20 cellular contexts compared by ENCODE assay signal in genomic region chr14:66979083-66979974, GRCh38.
A peak's percentile ranks its signal among the peaks of the same experiment; 100 is the strongest.
DNase-seq lines count a peak whose midpoint lies in the region; ATAC-seq, FAIRE-seq and TF ChIP-seq lines count a peak whose summit lies in the region.
"Had no signal": no experiment of that assay in that cellular context is flagged by ENCODE, and none has a peak within 500 bp of the region (broad histone marks: within the 10 kb centered on the region; RNA-seq: fewer than 3 reads in every experiment).

No MANE protein-coding gene starts in this region.

- H3K18ac ChIP-seq in trophoblast cell (ENCODE audit: low read length) = no peak overlapping the region

- H2AK5ac ChIP-seq in trophoblast cell (ENCODE audit: low read length) = no peak overlapping the region

- H2BK5ac ChIP-seq in trophoblast cell (ENCODE audit: low read depth, low read length, poor library complexity) = no peak overlapping the region

- no peaks in the 10 kb centered on the region for H3K9me3 ChIP-seq in heart right ventricle
- no peaks in the 10 kb centered on the region for H3K9me3 ChIP-seq in trophoblast cell (ENCODE audit: insufficient read depth, low read depth, low read length)
- H3K9me3 ChIP-seq: adrenal gland, vagina had no signal

- H3K79me1 ChIP-seq in trophoblast cell (ENCODE audit: low read length) = no peaks in the 10 kb centered on the region

- no peaks in the 10 kb centered on the region for H3K4me1 ChIP-seq in heart right ventricle
- no peaks in the 10 kb centered on the region for H3K4me1 ChIP-seq in trophoblast cell (ENCODE audit: control insufficient read depth in 1 of 2, insufficient read depth in 2 of 2, low read length in 2 of 2)
- H3K4me1 ChIP-seq: adrenal gland, vagina had no signal

- peak; percentile 44 for ATAC-seq in HG03039 (IDR thresholded peaks at IDR 0.05; ENCODE audit: unreplicated experiment)
- ATAC-seq in heart right ventricle = no peak
- ATAC-seq: foreskin keratinocyte, K562, WTC11 had no signal

- H3K27me3 ChIP-seq in heart right ventricle (no peaks in the 10 kb centered on the region), trophoblast cell (ENCODE audit: insufficient read depth, low read length) (no peaks in the 10 kb centered on the region)
- H3K27me3 ChIP-seq: adrenal gland, foreskin keratinocyte, vagina had no signal

- H2BK12ac ChIP-seq in trophoblast cell (ENCODE audit: low read length) = no peak overlapping the region

- H3K79me2 ChIP-seq in trophoblast cell (ENCODE audit: control insufficient read depth, insufficient read depth, low read length, poor library complexity) = no peaks in the 10 kb centered on the region

- intact Hi-C loops in heart right ventricle (cut with DNase I) = no loop called here

- H2BK120ac ChIP-seq in trophoblast cell (ENCODE audit: insufficient read depth, low read length, poor library complexity) = no peak overlapping the region

- H3K4me3 ChIP-seq in AG10803 (ENCODE audit: low read length) = no peak overlapping the region
- no peak overlapping the region for H3K4me3 ChIP-seq in fibroblast of villous mesenchyme (ENCODE audit: low read depth, low read length)
- H3K4me3 ChIP-seq in heart right ventricle = no peak overlapping the region
- H3K4me3 ChIP-seq in trophoblast cell (ENCODE audit: low read depth, low read length) = no peak overlapping the region
- H3K4me3 ChIP-seq: adrenal gland, K562, vagina had no signal

- no peak overlapping the region for H2AFZ ChIP-seq in trophoblast cell (ENCODE audit: insufficient read depth, low read length, poor library complexity)

- H4K12ac ChIP-seq in trophoblast cell (ENCODE audit: low read depth, low read length) = no peak overlapping the region

- no peak overlapping the region for H3K4ac ChIP-seq in trophoblast cell (ENCODE audit: low read depth, low read length)

- H4K91ac ChIP-seq in trophoblast cell (ENCODE audit: low read depth, low read length) = no peak overlapping the region

- FAIRE-seq in GM18507 (lab: Jason Lieb, UNC) = peak; percentile 41
- FAIRE-seq: H54, K562 had no signal

- TF ChIP-seq CTCF in AG10803 (conservative IDR thresholded peaks at IDR 0.05; ENCODE audit: low read length) (no peak), fibroblast of villous mesenchyme (IDR thresholded peaks at IDR 0.05; ENCODE audit: insufficient read depth, low read depth, low read length) (no peak), heart right ventricle (IDR thresholded peaks at IDR 0.05) (no peak)

- no peak overlapping the region for H3K23ac ChIP-seq in trophoblast cell (ENCODE audit: low read length)

- no peak overlapping the region for H3K14ac ChIP-seq in trophoblast cell (ENCODE audit: low read length)

- DNase-seq in AG10803 (ENCODE audit: low read depth) = peak; percentile 8
- no peak for DNase-seq in GM18507 (ENCODE audit: extremely low spot score, insufficient read length, low read depth)
- DNase-seq in fibroblast of villous mesenchyme (ENCODE audit: low read depth) = peak; percentile 37
- DNase-seq in heart right ventricle = no peak
- no peak for DNase-seq in hypothalamus (lab: John Stamatoyannopoulos, UW)
- DNase-seq in activated CD4-positive, alpha-beta T cell treated with anti-CD3 and anti-CD28 coated beads for 48 hours = no peak
- DNase-seq in trophoblast cell = no peak
- DNase-seq: activated naive CD4-positive, alpha-beta T cell; adrenal gland; foreskin keratinocyte; mesendoderm; NCI-H2081 treated with DMSO at 0.1 percent for 48 hours; NCI-H774; occipital lobe; T-helper 9 cell had no signal

- H3K9ac ChIP-seq in trophoblast cell (ENCODE audit: low read length) = no peak overlapping the region

- 93 to 94% methylated on average over 3 of the region's 3 CpGs for whole genome bisulfite sequencing in heart right ventricle, 2 donors
- no CpG with 5 or more reads among the region's 3 CpGs for WGBS in trophoblast cell (ENCODE audit: extremely low coverage, insufficient coverage, insufficient read length)

- no peak overlapping the region for H3K4me2 ChIP-seq in trophoblast cell (ENCODE audit: low read length)

- no peak overlapping the region for H4K8ac ChIP-seq in trophoblast cell (ENCODE audit: low read depth, low read length)

- H3K27ac ChIP-seq in heart right ventricle (no peak overlapping the region), trophoblast cell (ENCODE audit: low read depth, low read length) (no peak overlapping the region)
- H3K27ac ChIP-seq: adrenal gland, foreskin keratinocyte, vagina had no signal

- H3K36me3 ChIP-seq in heart right ventricle (peaks cover 0 to 12% (median 0%) of the 10 kb centered on the region in 9 donors), trophoblast cell (ENCODE audit: control insufficient read depth in 1 of 2, insufficient read depth in 2 of 2, low read length in 2 of 2) (no peaks in the 10 kb centered on the region)
- H3K36me3 ChIP-seq: adrenal gland, vagina had no signal

Comparison
In these comparisons a context has a peak if more than half of its experiments do, and no peak if none do; other contexts are left out.
1. DNase-seq: peak in AG10803 (single experiment) and fibroblast of villous mesenchyme (single experiment); none in GM18507 (single experiment), heart right ventricle (0 of 2), hypothalamus (0 of 51), activated CD4-positive, alpha-beta T cell treated with anti-CD3 and anti-CD28 coated beads for 48 hours (single experiment) and trophoblast cell (0 of 2).